Comparison of ENCODE assay signal across 29 cellular contexts in the genomic region with DNA sequence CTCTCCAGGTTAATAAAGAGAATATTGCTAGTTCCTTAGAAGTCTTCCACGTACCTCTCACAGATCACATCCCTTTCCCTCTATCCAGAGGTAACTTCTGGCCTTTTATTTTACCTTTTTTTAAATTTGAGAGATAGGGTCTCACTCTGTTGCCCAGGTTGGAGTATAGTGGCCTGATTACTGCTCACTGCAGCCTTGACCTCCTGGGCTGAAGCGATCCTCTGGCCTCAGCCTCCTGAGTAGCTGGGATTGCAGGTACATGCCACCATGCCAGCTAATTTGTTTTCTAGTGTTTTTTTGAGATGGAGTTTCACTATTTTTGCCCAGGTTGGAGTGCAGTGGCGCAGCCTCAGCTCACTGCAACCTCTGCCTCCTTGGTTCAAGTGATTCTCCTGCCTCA.
"Had no signal": no experiment of that assay in that cellular context is flagged by ENCODE, and none has a peak within 500 bp of the region (broad histone marks: within the 10 kb centered on the region; RNA-seq: fewer than 3 reads in every experiment).

No MANE protein-coding gene starts in this region.

- H3K36me3 ChIP-seq: colonic mucosa, esophagus muscularis mucosa, gastrocnemius medialis, gastroesophageal sphincter, heart right ventricle had no signal

- DNase-seq: colonic mucosa; cortex of kidney; dermis blood vessel endothelial cell; dorsolateral prefrontal cortex; effector CD4-positive, alpha-beta T cell; effector CD8-positive, alpha-beta T cell; effector memory CD4-positive, alpha-beta T cell; effector memory CD8-positive, alpha-beta T cell; endodermal cell; erythroblast; esophagus squamous epithelium; foreskin fibroblast; foreskin keratinocyte; foreskin melanocyte; gastrocnemius medialis; glutamatergic neuron; head of caudate nucleus; heart left ventricle; heart right ventricle had no signal

- H3K4me3 ChIP-seq: colonic mucosa, coronary artery, dorsolateral prefrontal cortex, esophagus muscularis mucosa, esophagus squamous epithelium, gastrocnemius medialis, gastroesophageal sphincter, heart left ventricle, heart right ventricle had no signal

- H3K27ac ChIP-seq: colonic mucosa, coronary artery, dorsolateral prefrontal cortex, epithelial cell of prostate, esophagus muscularis mucosa, esophagus squamous epithelium, foreskin keratinocyte, gastroesophageal sphincter, heart left ventricle, heart right ventricle had no signal

- H3K27ac Mint-ChIP-seq: dendritic cell treated with granulocyte-macrophage colony-stimulating factor and Interleukin-4, amounts not matched to agents 40 ng/mL and 50 ng/mL, for 4 days; effector memory CD8-positive, alpha-beta T cell; endodermal cell had no signal

- H3K4me3 Mint-ChIP-seq: dendritic cell treated with granulocyte-macrophage colony-stimulating factor and Interleukin-4, amounts not matched to agents 40 ng/mL and 50 ng/mL, for 4 days; effector memory CD8-positive, alpha-beta T cell; endodermal cell had no signal

- H3K9me3 Mint-ChIP-seq: dendritic cell treated with granulocyte-macrophage colony-stimulating factor and Interleukin-4, amounts not matched to agents 40 ng/mL and 50 ng/mL, for 4 days; effector memory CD8-positive, alpha-beta T cell; endodermal cell had no signal

- FAIRE-seq: colon, endometrium, endothelial cell of umbilical vein, frontal cortex had no signal

- H3K4me1 ChIP-seq: colonic mucosa had no signal

- H3K9me3 ChIP-seq: colonic mucosa, esophagus muscularis mucosa, esophagus squamous epithelium, gastrocnemius medialis, gastroesophageal sphincter had no signal

- ATAC-seq: effector memory CD8-positive, alpha-beta T cell; esophagus mucosa; foreskin keratinocyte; gastrocnemius medialis; gastroesophageal sphincter; heart right ventricle had no signal

- H3K27me3 ChIP-seq: colonic mucosa, dorsolateral prefrontal cortex, esophagus muscularis mucosa, esophagus squamous epithelium, foreskin keratinocyte, gastrocnemius medialis, gastroesophageal sphincter, heart left ventricle had no signal
